ENCODE assay signal across 8 cellular contexts in the genomic region with DNA sequence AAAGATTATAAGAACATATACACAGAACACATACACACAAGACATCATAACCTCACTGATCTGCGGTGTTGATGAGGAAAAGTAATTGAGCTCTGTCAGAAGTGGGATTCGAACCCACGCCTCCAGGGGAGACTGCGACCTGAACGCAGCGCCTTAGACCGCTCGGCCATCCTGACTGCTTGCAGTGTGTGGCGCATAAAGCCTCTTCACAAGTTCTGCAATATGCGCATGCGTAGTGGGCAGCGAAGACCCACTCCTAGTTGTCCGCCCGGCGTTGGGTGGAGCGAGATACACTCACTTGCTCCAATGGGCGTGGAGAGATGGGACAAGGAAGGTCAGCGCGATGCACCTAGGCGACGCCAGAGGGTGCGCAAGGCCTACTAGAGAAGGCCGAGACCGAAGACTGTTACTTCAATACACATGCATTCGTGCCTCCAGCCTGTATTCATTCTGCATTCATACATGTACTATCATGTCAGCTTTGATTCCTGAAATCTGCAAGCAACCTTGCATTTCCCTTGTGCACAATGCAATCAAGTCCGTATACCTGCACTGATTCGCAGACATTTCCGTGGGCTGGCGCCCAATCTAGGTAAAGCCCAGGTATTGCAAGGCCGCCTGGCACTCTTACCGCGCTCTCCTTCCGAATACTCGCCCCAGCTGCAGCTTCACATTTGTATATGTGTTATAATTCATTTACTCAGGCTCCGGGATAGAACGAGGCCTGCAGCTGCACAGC. TPM values are rescaled to one million over a fixed set of nuclear protein-coding genes. Genes with fewer than 3 reads are reported as not detected.
DNase-seq lines count a peak whose midpoint lies in the region; ATAC-seq and TF ChIP-seq lines count a peak whose summit lies in the region.

No MANE protein-coding gene starts in this region.

- POLR2A ChIA-PET in activated naive CD8-positive, alpha-beta T cell treated with anti-CD3 and anti-CD28 coated beads, Interleukin-2, amount 10 ng/mL, durations not matched to agents 7 days and 5 days (lab: Charles Lee): interaction anchor here (0.6 to 3.5 kb wide), 7 partner anchors 14 to 220 kb away, joined by 3 to 25 read pairs (median 4); a partner anchor contains a TSS

- intact Hi-C loops in head of caudate nucleus (cut with DNase I): loop anchor here (1.0 to 5.0 kb wide), 3 partner anchors 72 to 217 kb away; a partner anchor contains a TSS
- intact Hi-C loops in testis (cut with DNase I; ENCODE audit: low total_unique reads): loop anchor here (2.0 to 10.0 kb wide), 3 partner anchors 74 to 224 kb away; a partner anchor contains a TSS

- WGBS in testis, 2 donors: 0 to 3% methylated on average over 36 of the region's 36 CpGs

- H3K4me1 ChIP-seq in testis: peaks cover 29% of the 10 kb centered on the region

- H3K9me3 Mint-ChIP-seq in activated naive CD8-positive, alpha-beta T cell treated with anti-CD3 and anti-CD28 coated beads, Interleukin-2, amount 10 ng/mL, durations not matched to agents 7 days and 5 days: no peaks in the 10 kb centered on the region

- no peak for TF ChIP-seq POLR2A in testis (IDR thresholded peaks at IDR 0.05)

- H3K4me3 Mint-ChIP-seq in activated naive CD8-positive, alpha-beta T cell treated with anti-CD3 and anti-CD28 coated beads, Interleukin-2, amount 10 ng/mL, durations not matched to agents 7 days and 5 days: no peak overlapping the region

- H3K36me3 Mint-ChIP-seq in activated naive CD8-positive, alpha-beta T cell treated with anti-CD3 and anti-CD28 coated beads, Interleukin-2, amount 10 ng/mL, durations not matched to agents 7 days and 5 days: no peaks in the 10 kb centered on the region

- TF ChIP-seq CTCF in GM12801 (IDR thresholded peaks at IDR 0.05; ENCODE audit: extremely low read depth, insufficient read length) (peak; percentile 61), omental fat pad (IDR thresholded peaks at IDR 0.05) (peak in 2 of 3 donors; percentile 85 to 88), testis (IDR thresholded peaks at IDR 0.05) (peak; percentile 82 to 99 (median 97))

- DNase-seq in NCI-H1105 (lab: John Stamatoyannopoulos, UW): peak; percentile 92
- DNase-seq in activated naive CD8-positive, alpha-beta T cell treated with anti-CD3 and anti-CD28 coated beads, Interleukin-2, amount 10 ng/mL, durations not matched to agents 7 days and 5 days: peak; percentile 100
- DNase-seq in head of caudate nucleus: peak; percentile 96 to 100 (median 99)
- DNase-seq in omental fat pad (ENCODE audit: low spot score): peak; percentile 95
- peak; percentile 100 for DNase-seq in testis

- H3K36me3 ChIP-seq in testis (ENCODE audit: low read depth, missing control alignments): no peaks in the 10 kb centered on the region

- H3K27ac Mint-ChIP-seq in activated naive CD8-positive, alpha-beta T cell treated with anti-CD3 and anti-CD28 coated beads, Interleukin-2, amount 10 ng/mL, durations not matched to agents 7 days and 5 days: no peak overlapping the region

- H3K27ac ChIP-seq in testis: peak overlapping the region; percentile 80 to 93

- ATAC-seq in HG02678 (IDR thresholded peaks at IDR 0.05; ENCODE audit: unreplicated experiment) (peak; percentile 86), SK-N-SH treated with all-trans-retinoic acid at 6 μM for 48 hours (peak; percentile 87), omental fat pad (ENCODE audit: low FRiP score) (peak; percentile 94)
- peak; percentile 88 for ATAC-seq in activated naive CD8-positive, alpha-beta T cell treated with anti-CD3 and anti-CD28 coated beads, Interleukin-2, amount 10 ng/mL, durations not matched to agents 7 days and 5 days (ENCODE audit: low read depth)

- no peaks in the 10 kb centered on the region for H3K9me3 ChIP-seq in testis

- no peaks in the 10 kb centered on the region for H3K27me3 Mint-ChIP-seq in activated naive CD8-positive, alpha-beta T cell treated with anti-CD3 and anti-CD28 coated beads, Interleukin-2, amount 10 ng/mL, durations not matched to agents 7 days and 5 days

- peaks cover 19% of the 10 kb centered on the region for H3K4me1 Mint-ChIP-seq in activated naive CD8-positive, alpha-beta T cell treated with anti-CD3 and anti-CD28 coated beads, Interleukin-2, amount 10 ng/mL, durations not matched to agents 7 days and 5 days

- no peaks in the 10 kb centered on the region for H3K27me3 ChIP-seq in testis

- peak overlapping the region; percentile 51 to 58 for H3K4me3 ChIP-seq in testis

TF ChIP-seq in SK-N-SH treated with all-trans-retinoic acid at 6 μM for 48 hours, 23 proteins besides CTCF, POLR2A, EP300 and RAD21 (continues in another document):
- no peak for TF ChIP-seq ARNTL (CRISPR knock-in tag; IDR thresholded peaks at IDR 0.05; ENCODE audit: borderline replicate concordance, low read depth)
- no peak for TF ChIP-seq TOX (CRISPR knock-in tag; IDR thresholded peaks at IDR 0.05; ENCODE audit: borderline replicate concordance)
- no peak for TF ChIP-seq RARB (CRISPR knock-in tag; IDR thresholded peaks at IDR 0.05)
- TF ChIP-seq, protein P1, sequence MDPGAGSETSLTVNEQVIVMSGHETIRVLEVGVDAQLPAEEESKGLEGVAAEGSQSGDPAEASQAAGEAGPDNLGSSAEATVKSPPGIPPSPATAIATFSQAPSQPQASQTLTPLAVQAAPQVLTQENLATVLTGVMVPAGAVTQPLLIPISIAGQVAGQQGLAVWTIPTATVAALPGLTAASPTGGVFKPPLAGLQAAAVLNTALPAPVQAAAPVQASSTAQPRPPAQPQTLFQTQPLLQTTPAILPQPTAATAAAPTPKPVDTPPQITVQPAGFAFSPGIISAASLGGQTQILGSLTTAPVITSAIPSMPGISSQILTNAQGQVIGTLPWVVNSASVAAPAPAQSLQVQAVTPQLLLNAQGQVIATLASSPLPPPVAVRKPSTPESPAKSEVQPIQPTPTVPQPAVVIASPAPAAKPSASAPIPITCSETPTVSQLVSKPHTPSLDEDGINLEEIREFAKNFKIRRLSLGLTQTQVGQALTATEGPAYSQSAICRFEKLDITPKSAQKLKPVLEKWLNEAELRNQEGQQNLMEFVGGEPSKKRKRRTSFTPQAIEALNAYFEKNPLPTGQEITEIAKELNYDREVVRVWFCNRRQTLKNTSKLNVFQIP (CRISPR knock-in tag; IDR thresholded peaks at IDR 0.05; ENCODE audit: borderline replicate concordance, low read depth): no peak
- no peak for TF ChIP-seq ZNF565 (CRISPR knock-in tag; conservative IDR thresholded peaks at IDR 0.05; ENCODE audit: low read depth)
- TF ChIP-seq, protein P2, sequence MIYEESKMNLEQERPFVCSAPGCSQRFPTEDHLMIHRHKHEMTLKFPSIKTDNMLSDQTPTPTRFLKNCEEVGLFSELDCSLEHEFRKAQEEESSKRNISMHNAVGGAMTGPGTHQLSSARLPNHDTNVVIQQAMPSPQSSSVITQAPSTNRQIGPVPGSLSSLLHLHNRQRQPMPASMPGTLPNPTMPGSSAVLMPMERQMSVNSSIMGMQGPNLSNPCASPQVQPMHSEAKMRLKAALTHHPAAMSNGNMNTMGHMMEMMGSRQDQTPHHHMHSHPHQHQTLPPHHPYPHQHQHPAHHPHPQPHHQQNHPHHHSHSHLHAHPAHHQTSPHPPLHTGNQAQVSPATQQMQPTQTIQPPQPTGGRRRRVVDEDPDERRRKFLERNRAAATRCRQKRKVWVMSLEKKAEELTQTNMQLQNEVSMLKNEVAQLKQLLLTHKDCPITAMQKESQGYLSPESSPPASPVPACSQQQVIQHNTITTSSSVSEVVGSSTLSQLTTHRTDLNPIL (CRISPR knock-in tag; IDR thresholded peaks at IDR 0.05; ENCODE audit: low read depth): 0 out of 2 replicates have a peak, but pooled peaks have one; percentile 0
- TF ChIP-seq, protein P3, sequence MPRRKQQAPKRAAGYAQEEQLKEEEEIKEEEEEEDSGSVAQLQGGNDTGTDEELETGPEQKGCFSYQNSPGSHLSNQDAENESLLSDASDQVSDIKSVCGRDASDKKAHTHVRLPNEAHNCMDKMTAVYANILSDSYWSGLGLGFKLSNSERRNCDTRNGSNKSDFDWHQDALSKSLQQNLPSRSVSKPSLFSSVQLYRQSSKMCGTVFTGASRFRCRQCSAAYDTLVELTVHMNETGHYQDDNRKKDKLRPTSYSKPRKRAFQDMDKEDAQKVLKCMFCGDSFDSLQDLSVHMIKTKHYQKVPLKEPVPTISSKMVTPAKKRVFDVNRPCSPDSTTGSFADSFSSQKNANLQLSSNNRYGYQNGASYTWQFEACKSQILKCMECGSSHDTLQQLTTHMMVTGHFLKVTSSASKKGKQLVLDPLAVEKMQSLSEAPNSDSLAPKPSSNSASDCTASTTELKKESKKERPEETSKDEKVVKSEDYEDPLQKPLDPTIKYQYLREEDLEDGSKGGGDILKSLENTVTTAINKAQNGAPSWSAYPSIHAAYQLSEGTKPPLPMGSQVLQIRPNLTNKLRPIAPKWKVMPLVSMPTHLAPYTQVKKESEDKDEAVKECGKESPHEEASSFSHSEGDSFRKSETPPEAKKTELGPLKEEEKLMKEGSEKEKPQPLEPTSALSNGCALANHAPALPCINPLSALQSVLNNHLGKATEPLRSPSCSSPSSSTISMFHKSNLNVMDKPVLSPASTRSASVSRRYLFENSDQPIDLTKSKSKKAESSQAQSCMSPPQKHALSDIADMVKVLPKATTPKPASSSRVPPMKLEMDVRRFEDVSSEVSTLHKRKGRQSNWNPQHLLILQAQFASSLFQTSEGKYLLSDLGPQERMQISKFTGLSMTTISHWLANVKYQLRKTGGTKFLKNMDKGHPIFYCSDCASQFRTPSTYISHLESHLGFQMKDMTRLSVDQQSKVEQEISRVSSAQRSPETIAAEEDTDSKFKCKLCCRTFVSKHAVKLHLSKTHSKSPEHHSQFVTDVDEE (CRISPR knock-in tag; IDR thresholded peaks at IDR 0.05): no peak
- TF ChIP-seq BACH2 (CRISPR knock-in tag; IDR thresholded peaks at IDR 0.05; ENCODE audit: borderline replicate concordance): no peak
- no peak for TF ChIP-seq SNAI2 (CRISPR knock-in tag; IDR thresholded peaks at IDR 0.05)
- TF ChIP-seq ZNF70 (CRISPR knock-in tag; IDR thresholded peaks at IDR 0.05): no peak
- TF ChIP-seq ZC3H10 (CRISPR knock-in tag; IDR thresholded peaks at IDR 0.05): no peak

RNA-seq across cellular contexts. Expression of a gene that starts 16.1 kb away (rescaled TPM):
- under 1 TPM; 0.08 to 0.26 TPM for total RNA-seq in activated naive CD8-positive, alpha-beta T cell treated with anti-CD3 and anti-CD28 coated beads, Interleukin-2, amount 10 ng/mL, durations not matched to agents 7 days and 5 days
- total RNA-seq in omental fat pad (10 to 100 TPM in 3 of 4 donors, 1 to 10 TPM in 1; 9.0 to 49.1 (median 12.2) TPM), testis (10 to 100 TPM; 36.1 to 39.4 TPM)
- 15.0 TPM for polyA plus RNA-seq in testis (ENCODE audit: insufficient read depth, low read depth, low replicate concordance)

RNA-seq across cellular contexts. Expression of a gene that starts 55.5 kb away (rescaled TPM):
- total RNA-seq in activated naive CD8-positive, alpha-beta T cell treated with anti-CD3 and anti-CD28 coated beads, Interleukin-2, amount 10 ng/mL, durations not matched to agents 7 days and 5 days: 10 to 100 TPM; 34.9 to 37.9 TPM
- total RNA-seq in omental fat pad (10 to 100 TPM; 48.8 to 67.3 (median 65.0) TPM), testis (10 to 100 TPM; 88.8 to 92.4 TPM)
- polyA plus RNA-seq in testis (ENCODE audit: insufficient read depth, low read depth, low replicate concordance): 128 TPM

RNA-seq across cellular contexts. Expression of a gene that starts 58.0 kb away (rescaled TPM):
- under 1 TPM; 0.17 to 0.33 TPM for total RNA-seq in activated naive CD8-positive, alpha-beta T cell treated with anti-CD3 and anti-CD28 coated beads, Interleukin-2, amount 10 ng/mL, durations not matched to agents 7 days and 5 days
- total RNA-seq in omental fat pad (1 to 10 TPM in 1 of 4 donors, not detected in 3; 6.7 TPM), testis (not detected)
- 0.65 TPM for polyA plus RNA-seq in testis (ENCODE audit: insufficient read depth, low read depth, low replicate concordance)

Comparison
In these comparisons a context has a peak if more than half of its experiments do, and no peak if none do; other contexts are left out.
1. Peak in every context shown above with its lines: DNase-seq, ATAC-seq, H3K4me3 ChIP-seq and H3K27ac ChIP-seq.
2. RNA of a gene that starts 16.1 kb away (total RNA-seq): 36.1 to 39.4 TPM in testis and 9.0 to 49.1 TPM in omental fat pad; 0.08 to 0.26 TPM in activated naive CD8-positive, alpha-beta T cell treated with anti-CD3 and anti-CD28 coated beads, Interleukin-2, amount 10 ng/mL, durations not matched to agents 7 days and 5 days; every median in the first group is over 4 times any median in the second.